ENCODE assay signal across 34 cellular contexts in the genomic region with DNA sequence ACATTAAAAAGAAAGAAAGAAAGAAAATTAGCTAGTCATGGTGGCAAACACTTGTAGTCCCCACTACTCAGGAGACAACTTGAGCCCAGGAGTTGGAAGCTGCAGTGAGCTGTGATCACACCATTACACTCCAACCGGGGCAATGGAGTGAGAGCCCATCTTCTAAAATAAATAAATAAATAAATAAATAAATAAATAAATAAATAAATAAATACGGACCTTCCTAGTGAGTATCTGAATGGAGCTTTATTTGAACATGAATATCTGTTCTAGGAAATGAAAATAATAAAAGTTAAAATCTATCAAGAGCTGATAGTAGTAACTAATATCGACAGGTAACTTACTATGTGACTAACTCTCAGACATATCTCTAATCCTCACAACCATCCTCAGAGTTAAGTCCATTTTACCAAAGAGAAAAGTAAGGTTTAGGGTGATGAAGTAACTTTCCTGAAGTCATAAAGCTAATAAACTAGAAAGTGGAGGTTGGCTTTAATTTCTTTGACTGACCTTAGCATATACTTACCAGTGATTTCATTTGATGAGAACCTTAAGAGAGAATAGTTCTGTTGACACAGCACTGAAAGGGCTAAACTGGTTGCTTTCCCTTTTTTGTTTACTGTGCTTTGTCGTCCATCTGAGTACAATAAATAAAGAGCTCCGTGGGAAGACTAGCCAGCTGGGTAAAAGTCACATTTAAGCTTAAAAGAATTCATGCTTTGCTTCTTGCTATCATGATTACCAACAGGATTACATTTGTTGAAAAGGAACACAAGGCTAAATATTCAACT. TPM values are rescaled to one million over a fixed set of nuclear protein-coding genes. Genes with fewer than 3 reads are reported as not detected.
"Had no signal": no experiment of that assay in that cellular context is flagged by ENCODE, and none has a peak within 500 bp of the region (broad histone marks: within the 10 kb centered on the region; RNA-seq: fewer than 3 reads in every experiment).

No MANE protein-coding gene starts in this region.

- H3K27ac Mint-ChIP-seq: naive thymus-derived CD4-positive, alpha-beta T cell; nephron; stimulated activated effector memory CD8-positive, alpha-beta T cell treated with anti-CD3 and anti-CD28 coated beads, Interleukin-12 subunit alpha, Interleukin-12 subunit beta, amount 100 ng/mL, for 72 hours; type B pancreatic cell had no signal

- H3K27me3 ChIP-seq: hepatocyte, right atrium auricular region, stomach had no signal

- ATAC-seq: esophagus mucosa; gastroesophageal sphincter; heart left ventricle; left cardiac atrium; left lung; naive thymus-derived CD4-positive, alpha-beta T cell; sciatic nerve; stimulated activated effector memory CD8-positive, alpha-beta T cell treated with anti-CD3 and anti-CD28 coated beads, Interleukin-12 subunit alpha, Interleukin-12 subunit beta, amount 100 ng/mL, for 72 hours had no signal

- H3K4me3 Mint-ChIP-seq: naive thymus-derived CD4-positive, alpha-beta T cell; nephron; stimulated activated effector memory CD8-positive, alpha-beta T cell treated with anti-CD3 and anti-CD28 coated beads, Interleukin-12 subunit alpha, Interleukin-12 subunit beta, amount 100 ng/mL, for 72 hours; type B pancreatic cell had no signal

- H3K79me2 ChIP-seq: hepatocyte had no signal

- H3K27ac ChIP-seq: epithelial cell of prostate, gastroesophageal sphincter, heart left ventricle, hepatocyte, left lung, right atrium auricular region, stomach, tibial artery had no signal

- FAIRE-seq: islet of Langerhans had no signal

- H3K36me3 Mint-ChIP-seq: stimulated activated effector memory CD8-positive, alpha-beta T cell treated with anti-CD3 and anti-CD28 coated beads, Interleukin-12 subunit alpha, Interleukin-12 subunit beta, amount 100 ng/mL, for 72 hours; type B pancreatic cell had no signal

- H2AFZ ChIP-seq: hepatocyte had no signal

- H3K9me3 ChIP-seq: gastroesophageal sphincter, heart left ventricle, left lung, prostate gland, stomach, tibial artery had no signal

- H3K36me3 ChIP-seq: gastroesophageal sphincter, heart left ventricle, left lung, prostate gland, right atrium auricular region, stomach, tibial artery had no signal

- H3K4me1 ChIP-seq: gastroesophageal sphincter, heart left ventricle, left lung, prostate gland, right atrium auricular region, stomach, tibial artery had no signal

- DNase-seq: cortex of kidney; effector CD4-positive, alpha-beta T cell; foreskin fibroblast; heart left ventricle; left cardiac atrium; left lung; mesendoderm; midbrain; naive thymus-derived CD4-positive, alpha-beta T cell; nucleus accumbens; stimulated activated CD4-positive, alpha-beta T cell treated with anti-CD3 and anti-CD28 coated beads, Interleukin-2, amount 100 ng/mL, for 24 hours; stimulated activated CD4-positive, alpha-beta T cell treated with anti-CD3 and anti-CD28 coated beads, Interleukin-4, amount 100 ng/mL, for 24 hours; stimulated activated naive CD4-positive, alpha-beta T cell treated with Interleukin-2 at 50 U/mL for 16 hours; stomach; tibial artery had no signal

- H3K9me3 Mint-ChIP-seq: nephron; stimulated activated effector memory CD8-positive, alpha-beta T cell treated with anti-CD3 and anti-CD28 coated beads, Interleukin-12 subunit alpha, Interleukin-12 subunit beta, amount 100 ng/mL, for 72 hours; type B pancreatic cell had no signal

- H3K4me3 ChIP-seq: gastroesophageal sphincter, heart left ventricle, hepatocyte, left lung, prostate gland, right atrium auricular region, stomach, tibial artery had no signal

- H3K4me2 ChIP-seq: hepatocyte had no signal

- H3K4me1 Mint-ChIP-seq: nephron had no signal

RNA-seq across cellular contexts. Expression of gene ENTHD1, which starts 22.4 kb away (rescaled TPM):
- total RNA-seq: dermis microvascular lymphatic vessel endothelial cell, esophagus mucosa, heart left ventricle, hepatocyte, kidney epithelial cell, left cardiac atrium, lower leg skin, lung microvascular endothelial cell, osteocyte, right atrium auricular region, skeletal muscle tissue, stomach, temporal lobe, urinary bladder had no signal
- polyA plus RNA-seq: heart left ventricle, hepatocyte, stomach, urinary bladder had no signal

RNA-seq across cellular contexts. Expression of gene GRAP2, which starts 29.7 kb away (rescaled TPM):
- total RNA-seq: dermis microvascular lymphatic vessel endothelial cell, hepatocyte, kidney epithelial cell, lung microvascular endothelial cell, osteocyte had no signal
